ENCODE assay signal across 23 cellular contexts in the genomic region with DNA sequence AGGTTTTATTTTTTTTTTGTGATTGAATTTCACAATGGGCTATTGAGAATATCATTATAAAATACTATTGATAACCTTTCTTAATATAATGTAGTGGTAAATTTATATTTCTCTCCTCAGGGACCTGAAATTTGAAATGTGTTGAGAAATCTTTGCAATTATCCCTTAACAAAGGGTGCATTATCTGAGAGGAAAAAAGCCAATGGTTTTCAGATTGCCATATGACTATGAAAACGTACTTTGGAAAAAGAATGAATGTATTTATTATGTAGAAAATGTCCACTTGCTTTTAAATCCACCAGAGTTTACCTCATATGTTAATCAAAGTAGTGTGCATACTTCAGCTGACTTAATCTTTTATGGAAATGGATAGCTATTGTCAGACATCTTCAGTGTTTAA.
"Had no signal": no experiment of that assay in that cellular context is flagged by ENCODE, and none has a peak within 500 bp of the region (broad histone marks: within the 10 kb centered on the region; RNA-seq: fewer than 3 reads in every experiment).

No MANE protein-coding gene starts in this region.

- H3K27ac ChIP-seq: colonic mucosa, coronary artery, dorsolateral prefrontal cortex, epithelial cell of prostate, esophagus muscularis mucosa, esophagus squamous epithelium, foreskin keratinocyte, gastrocnemius medialis, gastroesophageal sphincter, heart left ventricle, heart right ventricle had no signal

- H3K27me3 ChIP-seq: colonic mucosa, esophagus muscularis mucosa, esophagus squamous epithelium, foreskin keratinocyte, gastrocnemius medialis, gastroesophageal sphincter, heart left ventricle, heart right ventricle had no signal

- H3K36me3 ChIP-seq: colonic mucosa, esophagus muscularis mucosa, esophagus squamous epithelium, gastrocnemius medialis, gastroesophageal sphincter, heart left ventricle, heart right ventricle had no signal

- H3K9me3 ChIP-seq: colonic mucosa, esophagus muscularis mucosa, esophagus squamous epithelium, gastrocnemius medialis, gastroesophageal sphincter had no signal

- DNase-seq: colonic mucosa; cortex of kidney; dermis blood vessel endothelial cell; dorsolateral prefrontal cortex; effector CD4-positive, alpha-beta T cell; effector CD8-positive, alpha-beta T cell; effector memory CD4-positive, alpha-beta T cell; effector memory CD8-positive, alpha-beta T cell; endodermal cell; erythroblast; esophagus squamous epithelium; foreskin fibroblast; foreskin keratinocyte; gastrocnemius medialis; glutamatergic neuron; head of caudate nucleus; heart left ventricle; heart right ventricle had no signal

- H3K4me1 ChIP-seq: colonic mucosa, esophagus muscularis mucosa, esophagus squamous epithelium, foreskin keratinocyte, gastrocnemius medialis, gastroesophageal sphincter, heart left ventricle, heart right ventricle had no signal

- H3K4me3 ChIP-seq: colonic mucosa, coronary artery, dorsolateral prefrontal cortex, esophagus muscularis mucosa, esophagus squamous epithelium, gastrocnemius medialis, gastroesophageal sphincter, heart left ventricle, heart right ventricle had no signal

- ATAC-seq: effector memory CD8-positive, alpha-beta T cell; esophagus mucosa; foreskin keratinocyte; gastrocnemius medialis; gastroesophageal sphincter; heart left ventricle; heart right ventricle had no signal
